In the genomic region with DNA sequence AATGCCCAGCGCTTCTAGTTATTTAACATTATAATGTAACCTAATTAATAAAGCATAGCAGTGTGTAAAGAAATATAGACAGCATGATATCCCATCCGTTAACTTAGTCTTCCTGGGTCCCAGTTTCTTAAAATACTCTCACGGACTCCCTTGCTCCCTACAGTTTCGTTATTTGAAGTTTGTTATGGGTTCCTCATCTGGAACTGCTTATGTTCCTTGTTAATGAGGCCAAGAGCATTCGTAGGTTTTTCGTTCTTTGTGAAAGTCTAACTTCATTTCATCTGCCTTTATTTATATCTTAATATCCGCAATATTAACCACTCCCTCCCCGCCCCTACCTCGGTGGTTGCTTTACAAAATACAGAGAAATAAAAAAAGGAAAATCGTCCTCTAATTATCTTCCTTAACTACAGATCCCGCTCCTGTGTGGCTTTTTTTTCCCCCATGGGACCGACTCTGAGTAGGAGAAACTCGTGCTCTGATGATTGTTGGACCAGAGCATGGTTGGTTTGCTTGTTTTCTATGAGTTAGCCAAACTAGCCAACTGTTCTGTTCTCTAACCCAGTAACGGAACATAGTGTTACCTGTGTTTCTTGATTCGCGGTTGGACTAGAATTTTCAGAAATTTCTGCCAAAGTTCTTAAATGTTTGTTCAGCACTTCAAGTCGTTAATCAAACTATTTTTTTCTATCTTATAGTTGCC, we compare ENCODE assay signal across 8 cellular contexts. TPM values are rescaled to one million over a fixed set of nuclear protein-coding genes. Genes with fewer than 3 reads are reported as not detected.
DNase-seq lines count a peak whose midpoint lies in the region; ATAC-seq and FAIRE-seq lines count a peak whose summit lies in the region.

No MANE protein-coding gene starts in this region.

- 4 to 15% (median 5%) methylated on average over 17 of the region's 17 CpGs for WGBS in small intestine, 3 donors

- H3K36me3 Mint-ChIP-seq in activated naive CD8-positive, alpha-beta T cell treated with anti-CD3 and anti-CD28 coated beads, Interleukin-2, amount 50 U/mL, for 24 hours (ENCODE audit: low read depth): peaks cover 33% of the 10 kb centered on the region

- H3K9ac ChIP-seq in BLaER1 (peak overlapping the region; percentile 96), HUES48 (ENCODE audit: low read depth, low read length) (peak overlapping the region; percentile 88)

- H3K9me3 Mint-ChIP-seq in activated naive CD8-positive, alpha-beta T cell treated with anti-CD3 and anti-CD28 coated beads, Interleukin-2, amount 50 U/mL, for 24 hours: no peaks in the 10 kb centered on the region

- peaks cover 66% of the 10 kb centered on the region for H3K4me1 ChIP-seq in BLaER1
- no peaks in the 10 kb centered on the region for H3K4me1 ChIP-seq in HUES48 (ENCODE audit: control insufficient read depth, insufficient read depth, low read length)
- peaks cover 0 to 3% of the 10 kb centered on the region in 2 donors for H3K4me1 ChIP-seq in small intestine (ENCODE audit: control insufficient read depth in 2 of 2, insufficient read depth in 1 of 2, low read depth in 1 of 2, low read length in 1 of 2)

- H3K4me1 Mint-ChIP-seq in activated naive CD8-positive, alpha-beta T cell treated with anti-CD3 and anti-CD28 coated beads, Interleukin-2, amount 50 U/mL, for 24 hours: peaks cover 65% of the 10 kb centered on the region

- H3K27ac ChIP-seq in BLaER1 (peak overlapping the region; percentile 97), HUES48 (ENCODE audit: low read depth, low read length) (peak overlapping the region; percentile 95), small intestine (ENCODE audit: low read depth in 1 of 2, low read length in 1 of 2) (peak overlapping the region; percentile 87 to 94)

- H3K27me3 ChIP-seq in BLaER1 (no peaks in the 10 kb centered on the region), HUES48 (ENCODE audit: control insufficient read depth, insufficient read depth, low read length) (no peaks in the 10 kb centered on the region), small intestine (ENCODE audit: control insufficient read depth in 2 of 2, insufficient read depth in 2 of 2, low read length in 2 of 2) (no peaks in the 10 kb centered on the region)

- no peaks in the 10 kb centered on the region for H3K27me3 Mint-ChIP-seq in activated naive CD8-positive, alpha-beta T cell treated with anti-CD3 and anti-CD28 coated beads, Interleukin-2, amount 50 U/mL, for 24 hours

- H3K4me3 ChIP-seq in BLaER1 (peak overlapping the region; percentile 98), HUES48 (ENCODE audit: low read depth, low read length) (peak overlapping the region; percentile 93), iPS-11a (ENCODE audit: low read depth, low read length) (peak overlapping the region; percentile 90), small intestine (ENCODE audit: low read depth in 1 of 2, low read length in 2 of 2) (peak overlapping the region; percentile 54 to 84)

- H3K4me3 Mint-ChIP-seq in activated naive CD8-positive, alpha-beta T cell treated with anti-CD3 and anti-CD28 coated beads, Interleukin-2, amount 50 U/mL, for 24 hours: peak overlapping the region; percentile 87

- peak overlapping the region; percentile 89 for H3K4me2 ChIP-seq in BLaER1

- peak overlapping the region; percentile 91 for H3K27ac Mint-ChIP-seq in activated naive CD8-positive, alpha-beta T cell treated with anti-CD3 and anti-CD28 coated beads, Interleukin-2, amount 50 U/mL, for 24 hours

- H3K36me3 ChIP-seq in BLaER1: peaks cover 27% of the 10 kb centered on the region
- peaks cover 25% of the 10 kb centered on the region for H3K36me3 ChIP-seq in HUES48 (ENCODE audit: control insufficient read depth, insufficient read depth, low read length)
- peaks cover 0 to 3% of the 10 kb centered on the region in 2 donors for H3K36me3 ChIP-seq in small intestine (ENCODE audit: control insufficient read depth in 2 of 2, insufficient read depth in 2 of 2, low read length in 2 of 2)

- H3K9me3 ChIP-seq in BLaER1 (no peaks in the 10 kb centered on the region), HUES48 (ENCODE audit: control insufficient read depth, insufficient read depth, low read length) (no peaks in the 10 kb centered on the region), small intestine (ENCODE audit: control insufficient read depth, low read depth) (no peaks in the 10 kb centered on the region)

- DNase-seq in activated naive CD8-positive, alpha-beta T cell treated with anti-CD3 and anti-CD28 coated beads, Interleukin-2, amount 50 U/mL, for 24 hours: no peak
- peak; percentile 16 for DNase-seq in small intestine
- DNase-seq in stimulated activated CD8-positive, alpha-beta memory T cell treated with anti-CD3 and anti-CD28 coated beads, Interleukin-4, amount 100 ng/mL, for 48 hours: no peak

- no peak for ATAC-seq in activated naive CD8-positive, alpha-beta T cell treated with anti-CD3 and anti-CD28 coated beads, Interleukin-2, amount 50 U/mL, for 24 hours
- ATAC-seq in GM18517 (IDR thresholded peaks at IDR 0.05; ENCODE audit: unreplicated experiment): no peak
- ATAC-seq in GM21526 (IDR thresholded peaks at IDR 0.05; ENCODE audit: low FRiP score, unreplicated experiment): no peak

- FAIRE-seq in small intestine (lab: Jason Lieb, UNC): no peak

- peaks cover 33% of the 10 kb centered on the region; the same call in 1 of the 2 replicates for H4K20me1 ChIP-seq in BLaER1

RNA-seq across cellular contexts. Expression of a gene that starts 0.9 kb away (rescaled TPM):
- polyA plus RNA-seq in small intestine: 10 to 100 TPM in 2 of 3 donors, 1 to 10 TPM in 1; 7.2 to 20.5 (median 11.6) TPM

RNA-seq across cellular contexts. Expression of a gene that starts 0.9 kb away (rescaled TPM):
- 10 to 100 TPM; 15.7 to 26.8 (median 22.8) TPM for polyA plus RNA-seq in small intestine

RNA-seq across cellular contexts. Expression of a gene that starts 31.6 kb away (rescaled TPM):
- polyA plus RNA-seq in small intestine: 10 to 100 TPM; 12.4 to 61.3 (median 38.0) TPM

RNA-seq across cellular contexts. Expression of a gene that starts 41.2 kb away (rescaled TPM):
- 10 to 100 TPM in 2 of 3 donors, 1 to 10 TPM in 1; 2.0 to 16.2 (median 13.4) TPM for polyA plus RNA-seq in small intestine
